Comparison of ENCODE assay signal across 10 cellular contexts in genomic region chr3:51393096-51393495, GRCh38. TPM values are rescaled to one million over a fixed set of nuclear protein-coding genes. Genes with fewer than 3 reads are reported as not detected.
DNase-seq lines count a peak whose midpoint lies in the region; ATAC-seq and TF ChIP-seq lines count a peak whose summit lies in the region.
"Had no signal": no experiment of that assay in that cellular context is flagged by ENCODE, and none has a peak within 500 bp of the region (broad histone marks: within the 10 kb centered on the region; RNA-seq: fewer than 3 reads in every experiment).

No MANE protein-coding gene starts in this region.

- H3K4me1 ChIP-seq in skeletal muscle satellite cell (ENCODE audit: control insufficient read depth, insufficient read depth, low read length), result peaks cover 40% of the 10 kb centered on the region
- H3K4me1 ChIP-seq in HAP-1, result peaks cover 6% of the 10 kb centered on the region

- no peak for ATAC-seq in HG03457 (IDR thresholded peaks at IDR 0.05; ENCODE audit: unreplicated experiment)
- ATAC-seq: sciatic nerve had no signal

- H3K4me3 ChIP-seq in SK-N-MC (peak overlapping the region; percentile 78), skeletal muscle satellite cell (ENCODE audit: low read length) (peak overlapping the region; percentile 84), HAP-1 (no peak overlapping the region)

- peak overlapping the region; percentile 88 for H3K4me3 Mint-ChIP-seq in activated naive CD4-positive, alpha-beta T cell treated with anti-CD3 and anti-CD28 coated beads, Interleukin-2, amount 50 U/mL, for 24 hours
- peak overlapping the region; percentile 85 for H3K4me3 Mint-ChIP-seq in endothelial cell (ENCODE audit: unreplicated experiment)

- H3K36me3 Mint-ChIP-seq in activated naive CD4-positive, alpha-beta T cell treated with anti-CD3 and anti-CD28 coated beads, Interleukin-2, amount 50 U/mL, for 24 hours, result peaks cover 15% of the 10 kb centered on the region
- peaks cover 35% of the 10 kb centered on the region for H3K36me3 Mint-ChIP-seq in endothelial cell (ENCODE audit: low read depth, unreplicated experiment)

- H3K27me3 Mint-ChIP-seq in activated naive CD4-positive, alpha-beta T cell treated with anti-CD3 and anti-CD28 coated beads, Interleukin-2, amount 50 U/mL, for 24 hours, result no peaks in the 10 kb centered on the region
- peaks cover 12% of the 10 kb centered on the region for H3K27me3 Mint-ChIP-seq in endothelial cell (ENCODE audit: unreplicated experiment)

- H3K27me3 ChIP-seq in skeletal muscle satellite cell (ENCODE audit: control insufficient read depth, insufficient read depth, low read length) (no peaks in the 10 kb centered on the region), HAP-1 (ENCODE audit: low read depth) (no peaks in the 10 kb centered on the region)

- H3K27ac ChIP-seq in SK-N-MC, result no peak overlapping the region

- H3K4me2 ChIP-seq in skeletal muscle satellite cell (ENCODE audit: low read length), result peak overlapping the region; percentile 89

- no peaks in the 10 kb centered on the region for H3K9me3 Mint-ChIP-seq in activated naive CD4-positive, alpha-beta T cell treated with anti-CD3 and anti-CD28 coated beads, Interleukin-2, amount 50 U/mL, for 24 hours
- H3K9me3 Mint-ChIP-seq in endothelial cell (ENCODE audit: unreplicated experiment), result no peaks in the 10 kb centered on the region

- in situ Hi-C loops in HAP-1 (cut with MboI; ENCODE audit: low sequenced_read_pairs), result no loop called here

- no peak for DNase-seq in activated naive CD4-positive, alpha-beta T cell treated with Interleukin-2 at 50 U/mL for 16 hours
- DNase-seq in SK-N-MC (ENCODE audit: low read depth, low spot score), result no peak
- DNase-seq in endothelial cell (ENCODE audit: low spot score), result no peak
- no peak for DNase-seq in DMS53 (lab: John Stamatoyannopoulos, UW)
- DNase-seq in HAP-1 (ENCODE audit: low spot score in 2 of 2), result no peak
- DNase-seq: KBM-7 had no signal

- peak overlapping the region; percentile 12 for H3K27ac Mint-ChIP-seq in activated naive CD4-positive, alpha-beta T cell treated with anti-CD3 and anti-CD28 coated beads, Interleukin-2, amount 50 U/mL, for 24 hours
- no peak overlapping the region for H3K27ac Mint-ChIP-seq in endothelial cell (ENCODE audit: unreplicated experiment)

- H3K4me1 Mint-ChIP-seq in activated naive CD4-positive, alpha-beta T cell treated with anti-CD3 and anti-CD28 coated beads, Interleukin-2, amount 50 U/mL, for 24 hours, result peaks cover 60% of the 10 kb centered on the region
- H3K4me1 Mint-ChIP-seq in endothelial cell (ENCODE audit: unreplicated experiment), result peaks cover 50% of the 10 kb centered on the region

- H3K36me3 ChIP-seq in SK-N-MC (ENCODE audit: insufficient read depth, low read length) (peaks cover 36% of the 10 kb centered on the region), skeletal muscle satellite cell (ENCODE audit: insufficient read depth, low read length) (peaks cover 81% of the 10 kb centered on the region), HAP-1 (replicated peaks) (peaks cover 86% of the 10 kb centered on the region)

- no peak overlapping the region for H3K9ac ChIP-seq in SK-N-MC (ENCODE audit: insufficient read length)
- no peak overlapping the region for H3K9ac ChIP-seq in skeletal muscle satellite cell (ENCODE audit: low read depth, low read length)

- TF ChIP-seq CTCF in endothelial cell (IDR thresholded peaks at IDR 0.05; ENCODE audit: unreplicated experiment), result no peak

- H3K9me3 ChIP-seq in SK-N-MC (ENCODE audit: low read depth, low read length) (no peaks in the 10 kb centered on the region), skeletal muscle satellite cell (replicated peaks; ENCODE audit: low read length) (no peaks in the 10 kb centered on the region), HAP-1 (peaks cover 6% of the 10 kb centered on the region; the same call in 1 of the 2 replicates)

RNA-seq across cellular contexts. Expression of gene RBM15B, which starts 2.0 kb away (rescaled TPM):
- total RNA-seq in endothelial cell (ENCODE audit: unreplicated experiment), result 50.7 TPM
- total RNA-seq in skeletal muscle satellite cell (2012; rRNA removed), result 25.1 and 25.3 TPM in 2 replicates

RNA-seq across cellular contexts. Expression of gene MANF, which starts 8.0 kb away (rescaled TPM):
- total RNA-seq in endothelial cell (ENCODE audit: unreplicated experiment), result 131 TPM
- total RNA-seq in skeletal muscle satellite cell (2012; rRNA removed), result 113 and 146 TPM in 2 replicates
